In the genomic region with DNA sequence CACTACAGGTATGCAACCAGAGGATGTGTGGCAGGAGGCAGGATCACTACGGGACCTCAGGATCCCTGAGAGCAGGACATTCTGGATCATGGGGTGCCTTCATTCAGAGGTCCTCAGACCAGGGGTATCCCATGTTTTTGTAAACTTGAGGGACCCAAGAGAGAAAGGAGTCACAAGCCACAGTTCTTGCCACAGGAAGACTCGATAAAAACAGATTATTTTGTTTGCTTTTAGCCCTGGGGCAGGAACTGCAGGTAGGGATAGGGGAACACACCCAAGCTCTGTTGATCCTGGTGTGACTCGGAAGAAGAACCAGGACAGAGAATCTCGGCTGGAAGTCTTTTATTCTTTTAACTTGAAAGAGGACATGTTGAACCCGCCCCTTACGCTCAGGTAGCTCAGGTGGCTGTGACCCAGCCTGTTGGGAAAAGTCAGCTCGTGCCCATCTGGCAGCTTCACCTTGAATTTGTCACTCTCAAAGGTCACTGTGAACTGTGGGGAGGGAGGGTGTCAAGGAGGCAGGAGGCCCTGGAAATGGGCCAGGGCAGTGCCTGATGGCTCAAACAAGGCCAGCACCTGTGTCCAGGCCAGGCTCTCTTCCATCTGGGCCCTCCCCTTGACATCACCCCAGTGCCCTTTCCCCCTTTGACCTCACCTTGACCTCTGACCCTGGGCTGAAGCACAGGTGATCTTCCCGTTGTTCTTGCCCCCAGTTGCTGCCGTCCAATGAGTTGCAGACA, we compare ENCODE assay signal across 2 cellular contexts.
TF ChIP-seq lines count a peak whose summit lies in the region.

No MANE protein-coding gene starts in this region.

TF ChIP-seq in GM12878, 131 proteins besides CTCF, POLR2A, EP300 and RAD21:
- TF ChIP-seq PBX3 (IDR thresholded peaks at IDR 0.05; ENCODE audit: insufficient replicate concordance, low read depth, low read length) (no peak), NFYA (IDR thresholded peaks at IDR 0.05; ENCODE audit: borderline replicate concordance, low read depth, low read length) (no peak), NR2C1 (IDR thresholded peaks at IDR 0.05) (peak; percentile 75), SP1 (IDR thresholded peaks at IDR 0.05; ENCODE audit: low read depth, low read length) (no peak), NR2F1 (conservative IDR thresholded peaks at IDR 0.05) (peak; percentile 76)

TF ChIP-seq in HepG2, 621 proteins besides CTCF, POLR2A, EP300 and RAD21 (continues in another document):
- TF ChIP-seq, protein P1, sequence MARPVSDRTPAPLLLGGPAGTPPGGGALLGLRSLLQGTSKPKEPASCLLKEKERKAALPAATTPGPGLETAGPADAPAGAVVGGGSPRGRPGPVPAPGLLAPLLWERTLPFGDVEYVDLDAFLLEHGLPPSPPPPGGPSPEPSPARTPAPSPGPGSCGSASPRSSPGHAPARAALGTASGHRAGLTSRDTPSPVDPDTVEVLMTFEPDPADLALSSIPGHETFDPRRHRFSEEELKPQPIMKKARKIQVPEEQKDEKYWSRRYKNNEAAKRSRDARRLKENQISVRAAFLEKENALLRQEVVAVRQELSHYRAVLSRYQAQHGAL (CRISPR knock-in tag; IDR thresholded peaks at IDR 0.05; ENCODE audit: not compliant biosample characterization) = no peak
- no peak for TF ChIP-seq MXD4 (CRISPR knock-in tag; IDR thresholded peaks at IDR 0.05)
- TF ChIP-seq HOXD1 (CRISPR knock-in tag; IDR thresholded peaks at IDR 0.05) = no peak
- TF ChIP-seq, protein P2, sequence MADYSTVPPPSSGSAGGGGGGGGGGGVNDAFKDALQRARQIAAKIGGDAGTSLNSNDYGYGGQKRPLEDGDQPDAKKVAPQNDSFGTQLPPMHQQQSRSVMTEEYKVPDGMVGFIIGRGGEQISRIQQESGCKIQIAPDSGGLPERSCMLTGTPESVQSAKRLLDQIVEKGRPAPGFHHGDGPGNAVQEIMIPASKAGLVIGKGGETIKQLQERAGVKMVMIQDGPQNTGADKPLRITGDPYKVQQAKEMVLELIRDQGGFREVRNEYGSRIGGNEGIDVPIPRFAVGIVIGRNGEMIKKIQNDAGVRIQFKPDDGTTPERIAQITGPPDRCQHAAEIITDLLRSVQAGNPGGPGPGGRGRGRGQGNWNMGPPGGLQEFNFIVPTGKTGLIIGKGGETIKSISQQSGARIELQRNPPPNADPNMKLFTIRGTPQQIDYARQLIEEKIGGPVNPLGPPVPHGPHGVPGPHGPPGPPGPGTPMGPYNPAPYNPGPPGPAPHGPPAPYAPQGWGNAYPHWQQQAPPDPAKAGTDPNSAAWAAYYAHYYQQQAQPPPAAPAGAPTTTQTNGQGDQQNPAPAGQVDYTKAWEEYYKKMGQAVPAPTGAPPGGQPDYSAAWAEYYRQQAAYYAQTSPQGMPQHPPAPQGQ (CRISPR knock-in tag; IDR thresholded peaks at IDR 0.05; ENCODE audit: borderline replicate concordance) = no peak
- no peak for TF ChIP-seq GABPA (IDR thresholded peaks at IDR 0.05; ENCODE audit: low read depth, low read length)
- TF ChIP-seq GABPA (CRISPR knock-in tag; IDR thresholded peaks at IDR 0.05; ENCODE audit: low read depth) = no peak; the same call in 1 of the 2 replicates
- TF ChIP-seq ZNF10 (CRISPR knock-in tag; IDR thresholded peaks at IDR 0.05; ENCODE audit: borderline replicate concordance, low read depth) = no peak
- TF ChIP-seq MTA1 (CRISPR knock-in tag; IDR thresholded peaks at IDR 0.05; ENCODE audit: borderline replicate concordance) = no peak; the same call in 1 of the 2 replicates
- no peak for TF ChIP-seq REXO4 (CRISPR knock-in tag; IDR thresholded peaks at IDR 0.05; ENCODE audit: borderline replicate concordance)
- no peak; the same call in 1 of the 2 replicates for TF ChIP-seq KAT8 (CRISPR knock-in tag; IDR thresholded peaks at IDR 0.05)
- no peak for TF ChIP-seq ZBTB38 (CRISPR knock-in tag; IDR thresholded peaks at IDR 0.05)
- TF ChIP-seq NR3C1 (CRISPR knock-in tag; IDR thresholded peaks at IDR 0.05) = no peak
- no peak for TF ChIP-seq ETV6 (CRISPR knock-in tag; conservative IDR thresholded peaks at IDR 0.05)
- no peak for TF ChIP-seq SMC3 (IDR thresholded peaks at IDR 0.05; ENCODE audit: low read length)
- TF ChIP-seq ZNF3 (CRISPR knock-in tag; IDR thresholded peaks at IDR 0.05) = no peak
- TF ChIP-seq RARA (CRISPR knock-in tag; IDR thresholded peaks at IDR 0.05) = peak; percentile 95
- TF ChIP-seq ZNF331 (CRISPR knock-in tag; IDR thresholded peaks at IDR 0.05) = no peak
- TF ChIP-seq GMEB1 (CRISPR knock-in tag; IDR thresholded peaks at IDR 0.05; ENCODE audit: borderline replicate concordance) = no peak
- no peak; the same call in 1 of the 2 replicates for TF ChIP-seq NFKB2 (CRISPR knock-in tag; IDR thresholded peaks at IDR 0.05; ENCODE audit: borderline replicate concordance)
- TF ChIP-seq ZNF773 (CRISPR knock-in tag; IDR thresholded peaks at IDR 0.05; ENCODE audit: borderline replicate concordance) = no peak
- no peak for TF ChIP-seq ATRX (CRISPR knock-in tag; IDR thresholded peaks at IDR 0.05; ENCODE audit: borderline replicate concordance)
- TF ChIP-seq NR0B2 (CRISPR knock-in tag; IDR thresholded peaks at IDR 0.05) = no peak
- TF ChIP-seq, protein P3, sequence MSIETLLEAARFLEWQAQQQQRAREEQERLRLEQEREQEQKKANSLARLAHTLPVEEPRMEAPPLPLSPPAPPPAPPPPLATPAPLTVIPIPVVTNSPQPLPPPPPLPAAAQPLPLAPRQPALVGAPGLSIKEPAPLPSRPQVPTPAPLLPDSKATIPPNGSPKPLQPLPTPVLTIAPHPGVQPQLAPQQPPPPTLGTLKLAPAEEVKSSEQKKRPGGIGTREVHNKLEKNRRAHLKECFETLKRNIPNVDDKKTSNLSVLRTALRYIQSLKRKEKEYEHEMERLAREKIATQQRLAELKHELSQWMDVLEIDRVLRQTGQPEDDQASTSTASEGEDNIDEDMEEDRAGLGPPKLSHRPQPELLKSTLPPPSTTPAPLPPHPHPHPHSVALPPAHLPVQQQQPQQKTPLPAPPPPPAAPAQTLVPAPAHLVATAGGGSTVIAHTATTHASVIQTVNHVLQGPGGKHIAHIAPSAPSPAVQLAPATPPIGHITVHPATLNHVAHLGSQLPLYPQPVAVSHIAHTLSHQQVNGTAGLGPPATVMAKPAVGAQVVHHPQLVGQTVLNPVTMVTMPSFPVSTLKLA (IDR thresholded peaks at IDR 0.05) = no peak
- no peak for TF ChIP-seq KLF16 (CRISPR knock-in tag; IDR thresholded peaks at IDR 0.05)
- TF ChIP-seq, protein P4, sequence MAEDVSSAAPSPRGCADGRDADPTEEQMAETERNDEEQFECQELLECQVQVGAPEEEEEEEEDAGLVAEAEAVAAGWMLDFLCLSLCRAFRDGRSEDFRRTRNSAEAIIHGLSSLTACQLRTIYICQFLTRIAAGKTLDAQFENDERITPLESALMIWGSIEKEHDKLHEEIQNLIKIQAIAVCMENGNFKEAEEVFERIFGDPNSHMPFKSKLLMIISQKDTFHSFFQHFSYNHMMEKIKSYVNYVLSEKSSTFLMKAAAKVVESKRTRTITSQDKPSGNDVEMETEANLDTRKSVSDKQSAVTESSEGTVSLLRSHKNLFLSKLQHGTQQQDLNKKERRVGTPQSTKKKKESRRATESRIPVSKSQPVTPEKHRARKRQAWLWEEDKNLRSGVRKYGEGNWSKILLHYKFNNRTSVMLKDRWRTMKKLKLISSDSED (CRISPR knock-in tag; IDR thresholded peaks at IDR 0.05) = 0 out of 2 replicates have a peak, but pooled peaks have one; percentile 38
- TF ChIP-seq SOX6 (IDR thresholded peaks at IDR 0.05) = no peak
- TF ChIP-seq SOX6 (CRISPR knock-in tag; IDR thresholded peaks at IDR 0.05) = peak; percentile 63
- TF ChIP-seq PRMT3 (CRISPR knock-in tag; IDR thresholded peaks at IDR 0.05; ENCODE audit: borderline replicate concordance, low read depth) = no peak
- TF ChIP-seq ZNF501 (CRISPR knock-in tag; IDR thresholded peaks at IDR 0.05) = no peak
- TF ChIP-seq NPAS2 (CRISPR knock-in tag; IDR thresholded peaks at IDR 0.05; ENCODE audit: borderline replicate concordance) = no peak
- no peak for TF ChIP-seq TGIF2 (CRISPR knock-in tag; IDR thresholded peaks at IDR 0.05)
- TF ChIP-seq ZNF768 (CRISPR knock-in tag; IDR thresholded peaks at IDR 0.05) = no peak; the same call in 1 of the 2 replicates
- TF ChIP-seq ZNF296 (CRISPR knock-in tag; conservative IDR thresholded peaks at IDR 0.05) = no peak
- TF ChIP-seq NAIF1 (CRISPR knock-in tag; IDR thresholded peaks at IDR 0.05; ENCODE audit: borderline replicate concordance) = no peak
- no peak for TF ChIP-seq SIN3B (IDR thresholded peaks at IDR 0.05; ENCODE audit: low read length)
- no peak for TF ChIP-seq NFKBIZ (CRISPR knock-in tag; IDR thresholded peaks at IDR 0.05)
- no peak for TF ChIP-seq SIX4 (CRISPR knock-in tag; IDR thresholded peaks at IDR 0.05)
- TF ChIP-seq ATAD3A (CRISPR knock-in tag; IDR thresholded peaks at IDR 0.05) = no peak
- TF ChIP-seq ZNF430 (CRISPR knock-in tag; IDR thresholded peaks at IDR 0.05) = no peak
- no peak; the same call in 1 of the 2 replicates for TF ChIP-seq POLR2AphosphoS5 (IDR thresholded peaks at IDR 0.05; ENCODE audit: low read depth, low read length)
- TF ChIP-seq SIN3A (IDR thresholded peaks at IDR 0.05; ENCODE audit: borderline replicate concordance, low read depth, low read length) = peak; percentile 36; the same call in 1 of the 2 replicates
- peak; percentile 43 for TF ChIP-seq ATF2 (CRISPR knock-in tag; IDR thresholded peaks at IDR 0.05)
- TF ChIP-seq ZNF24 (IDR thresholded peaks at IDR 0.05) = no peak
- no peak for TF ChIP-seq ZNF225 (CRISPR knock-in tag; IDR thresholded peaks at IDR 0.05)
- no peak; the same call in 1 of the 2 replicates for TF ChIP-seq ZNF841 (CRISPR knock-in tag; IDR thresholded peaks at IDR 0.05; ENCODE audit: borderline replicate concordance)
- TF ChIP-seq KDM1A (CRISPR knock-in tag; IDR thresholded peaks at IDR 0.05) = no peak
- TF ChIP-seq SAFB2 (CRISPR knock-in tag; IDR thresholded peaks at IDR 0.05; ENCODE audit: borderline replicate concordance, low read depth) = no peak
- TF ChIP-seq ZNF550 (CRISPR knock-in tag; IDR thresholded peaks at IDR 0.05; ENCODE audit: borderline replicate concordance) = no peak
- no peak for TF ChIP-seq FLYWCH1 (CRISPR knock-in tag; IDR thresholded peaks at IDR 0.05)
- TF ChIP-seq FOXC1 (CRISPR knock-in tag; IDR thresholded peaks at IDR 0.05; ENCODE audit: borderline replicate concordance) = 0 out of 2 replicates have a peak, but pooled peaks have one; percentile 6
- TF ChIP-seq THAP11 (CRISPR knock-in tag; IDR thresholded peaks at IDR 0.05) = peak; percentile 22; the same call in 1 of the 2 replicates
- no peak for TF ChIP-seq BRCA1 (CRISPR knock-in tag; IDR thresholded peaks at IDR 0.05)
- no peak for TF ChIP-seq JARID2 (CRISPR knock-in tag; IDR thresholded peaks at IDR 0.05; ENCODE audit: insufficient replicate concordance)
- no peak for TF ChIP-seq ZNF280D (CRISPR knock-in tag; IDR thresholded peaks at IDR 0.05)
- TF ChIP-seq ZNF367 (CRISPR knock-in tag; IDR thresholded peaks at IDR 0.05; ENCODE audit: borderline replicate concordance) = no peak
- TF ChIP-seq, protein P5, sequence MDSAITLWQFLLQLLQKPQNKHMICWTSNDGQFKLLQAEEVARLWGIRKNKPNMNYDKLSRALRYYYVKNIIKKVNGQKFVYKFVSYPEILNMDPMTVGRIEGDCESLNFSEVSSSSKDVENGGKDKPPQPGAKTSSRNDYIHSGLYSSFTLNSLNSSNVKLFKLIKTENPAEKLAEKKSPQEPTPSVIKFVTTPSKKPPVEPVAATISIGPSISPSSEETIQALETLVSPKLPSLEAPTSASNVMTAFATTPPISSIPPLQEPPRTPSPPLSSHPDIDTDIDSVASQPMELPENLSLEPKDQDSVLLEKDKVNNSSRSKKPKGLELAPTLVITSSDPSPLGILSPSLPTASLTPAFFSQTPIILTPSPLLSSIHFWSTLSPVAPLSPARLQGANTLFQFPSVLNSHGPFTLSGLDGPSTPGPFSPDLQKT (CRISPR knock-in tag; IDR thresholded peaks at IDR 0.05; ENCODE audit: borderline replicate concordance) = no peak
